Comparison of ENCODE assay signal across 8 cellular contexts in genomic region chr6:157823001-157823522, GRCh38. TPM values are rescaled to one million over a fixed set of nuclear protein-coding genes. Genes with fewer than 3 reads are reported as not detected.
DNase-seq lines count a peak whose midpoint lies in the region; ATAC-seq lines count a peak whose summit lies in the region.

TSS of gene SNX9 (plus strand) at chr6:157823246. CDS start at chr6:157823435, 189 bp downstream.

- intact Hi-C loops in activated CD4-positive, alpha-beta T cell treated with anti-CD3 and anti-CD28 coated beads, Interleukin-2, amount 10 ng/mL, durations not matched to agents 24 days and 14 days (cut with micrococcal nuclease): loop anchor here (5.0 kb wide), 2 partner anchors 139 to 159 kb away; partner anchors contain the start of gene SYNJ2

- H3K36me3 Mint-ChIP-seq in activated CD4-positive, alpha-beta T cell treated with anti-CD3 and anti-CD28 coated beads, Interleukin-2, amount 10 ng/mL, durations not matched to agents 24 days and 14 days (ENCODE audit: low read depth): peaks cover 16% of the 10 kb centered on the region

- H3K27ac Mint-ChIP-seq in activated CD4-positive, alpha-beta T cell treated with anti-CD3 and anti-CD28 coated beads, Interleukin-2, amount 10 ng/mL, durations not matched to agents 24 days and 14 days: peak within 1 kb of the TSS; percentile 99

- DNase-seq in NCI-H2107 (lab: John Stamatoyannopoulos, UW) (peak; percentile 22), NCI-H2107 treated with DMSO at 0.1 percent for 48 hours (lab: John Stamatoyannopoulos, UW; ENCODE audit: unreplicated experiment) (no peak), NCI-H2196 treated with DMSO at 0.1 percent for 48 hours (lab: John Stamatoyannopoulos, UW; ENCODE audit: unreplicated experiment) (peak; percentile 16), dedifferentiated amniotic fluid mesenchymal stem cell (ENCODE audit: extremely low spot score) (peak; percentile 74), left lobe of liver (ENCODE audit: low spot score) (peak; percentile 84)
- peak; percentile 89 for DNase-seq in activated CD4-positive, alpha-beta T cell treated with anti-CD3 and anti-CD28 coated beads, Interleukin-2, amount 10 ng/mL, durations not matched to agents 24 days and 14 days
- DNase-seq in stimulated activated CD4-positive, alpha-beta T cell treated with anti-CD3 and anti-CD28 coated beads, Interleukin-2, amount 100 ng/mL, for 24 hours: peak; percentile 71 to 76

- H3K4me3 Mint-ChIP-seq in activated CD4-positive, alpha-beta T cell treated with anti-CD3 and anti-CD28 coated beads, Interleukin-2, amount 10 ng/mL, durations not matched to agents 24 days and 14 days: peak within 1 kb of the TSS; percentile 95

- peaks cover 34% of the 10 kb centered on the region for H3K27me3 Mint-ChIP-seq in activated CD4-positive, alpha-beta T cell treated with anti-CD3 and anti-CD28 coated beads, Interleukin-2, amount 10 ng/mL, durations not matched to agents 24 days and 14 days

- no peaks in the 10 kb centered on the region for H3K9me3 Mint-ChIP-seq in activated CD4-positive, alpha-beta T cell treated with anti-CD3 and anti-CD28 coated beads, Interleukin-2, amount 10 ng/mL, durations not matched to agents 24 days and 14 days

- H3K4me1 Mint-ChIP-seq in activated CD4-positive, alpha-beta T cell treated with anti-CD3 and anti-CD28 coated beads, Interleukin-2, amount 10 ng/mL, durations not matched to agents 24 days and 14 days: peaks cover 34% of the 10 kb centered on the region

- peak; percentile 69 for ATAC-seq in HG02852 (IDR thresholded peaks at IDR 0.05; ENCODE audit: unreplicated experiment)
- peak; percentile 88 for ATAC-seq in left lobe of liver

RNA-seq across cellular contexts. Expression of gene SNX9, which starts in this region (rescaled TPM):
- total RNA-seq in activated CD4-positive, alpha-beta T cell treated with anti-CD3 and anti-CD28 coated beads, Interleukin-2, amount 10 ng/mL, durations not matched to agents 24 days and 14 days: 33.7 and 34.0 TPM in 2 replicates
- 25.5 TPM for total RNA-seq in left lobe of liver
